In genomic region chr17:76888661-76889060, GRCh38 we compare ENCODE assay signal across 2 cellular contexts.
TF ChIP-seq lines count a peak whose summit lies in the region.

No MANE protein-coding gene starts in this region.

TF ChIP-seq in A549, 52 proteins besides CTCF, POLR2A, EP300 and RAD21 (continued from another document):
- TF ChIP-seq, protein P1, sequence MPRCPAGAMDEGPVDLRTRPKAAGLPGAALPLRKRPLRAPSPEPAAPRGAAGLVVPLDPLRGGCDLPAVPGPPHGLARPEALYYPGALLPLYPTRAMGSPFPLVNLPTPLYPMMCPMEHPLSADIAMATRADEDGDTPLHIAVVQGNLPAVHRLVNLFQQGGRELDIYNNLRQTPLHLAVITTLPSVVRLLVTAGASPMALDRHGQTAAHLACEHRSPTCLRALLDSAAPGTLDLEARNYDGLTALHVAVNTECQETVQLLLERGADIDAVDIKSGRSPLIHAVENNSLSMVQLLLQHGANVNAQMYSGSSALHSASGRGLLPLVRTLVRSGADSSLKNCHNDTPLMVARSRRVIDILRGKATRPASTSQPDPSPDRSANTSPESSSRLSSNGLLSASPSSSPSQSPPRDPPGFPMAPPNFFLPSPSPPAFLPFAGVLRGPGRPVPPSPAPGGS (IDR thresholded peaks at IDR 0.05), result no peak
- no peak for TF ChIP-seq TFCP2L1 (CRISPR knock-in tag; IDR thresholded peaks at IDR 0.05)
- TF ChIP-seq FOSL2 (IDR thresholded peaks at IDR 0.05), result no peak
- TF ChIP-seq FOSL2 (CRISPR knock-in tag; IDR thresholded peaks at IDR 0.05), result no peak
- TF ChIP-seq HES2 (IDR thresholded peaks at IDR 0.05), result no peak
- no peak for TF ChIP-seq HOXA7 (CRISPR knock-in tag; IDR thresholded peaks at IDR 0.05)
- no peak for TF ChIP-seq RCOR1 (IDR thresholded peaks at IDR 0.05; ENCODE audit: low read depth, low read length)
- TF ChIP-seq, protein P2, sequence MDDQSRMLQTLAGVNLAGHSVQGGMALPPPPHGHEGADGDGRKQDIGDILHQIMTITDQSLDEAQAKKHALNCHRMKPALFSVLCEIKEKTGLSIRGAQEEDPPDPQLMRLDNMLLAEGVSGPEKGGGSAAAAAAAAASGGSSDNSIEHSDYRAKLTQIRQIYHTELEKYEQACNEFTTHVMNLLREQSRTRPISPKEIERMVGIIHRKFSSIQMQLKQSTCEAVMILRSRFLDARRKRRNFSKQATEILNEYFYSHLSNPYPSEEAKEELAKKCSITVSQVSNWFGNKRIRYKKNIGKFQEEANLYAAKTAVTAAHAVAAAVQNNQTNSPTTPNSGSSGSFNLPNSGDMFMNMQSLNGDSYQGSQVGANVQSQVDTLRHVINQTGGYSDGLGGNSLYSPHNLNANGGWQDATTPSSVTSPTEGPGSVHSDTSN (IDR thresholded peaks at IDR 0.05), result no peak
- no peak for TF ChIP-seq MAZ (IDR thresholded peaks at IDR 0.05; ENCODE audit: borderline replicate concordance, low read depth, low read length)
- no peak for TF ChIP-seq CBX2 (IDR thresholded peaks at IDR 0.05; ENCODE audit: borderline replicate concordance, low read depth)
- no peak for TF ChIP-seq FOXS1 (CRISPR knock-in tag; IDR thresholded peaks at IDR 0.05)
- TF ChIP-seq KDM5A (IDR thresholded peaks at IDR 0.05), result no peak
- no peak for TF ChIP-seq NPAS2 (CRISPR knock-in tag; IDR thresholded peaks at IDR 0.05; ENCODE audit: borderline replicate concordance)
- no peak for TF ChIP-seq FOSB (CRISPR knock-in tag; IDR thresholded peaks at IDR 0.05)
- TF ChIP-seq RNF2 (IDR thresholded peaks at IDR 0.05; ENCODE audit: borderline replicate concordance, low read depth), result no peak
- TF ChIP-seq CHD2 (IDR thresholded peaks at IDR 0.05; ENCODE audit: low read length, partially characterized antibody), result no peak
- TF ChIP-seq RFX5 (IDR thresholded peaks at IDR 0.05), result no peak
- no peak for TF ChIP-seq ZFP36 (IDR thresholded peaks at IDR 0.05; ENCODE audit: borderline replicate concordance, partially characterized antibody)
- TF ChIP-seq CHD4 (IDR thresholded peaks at IDR 0.05; ENCODE audit: borderline replicate concordance), result no peak
TF ChIP-seq in A549: peak in this region for 0.

TF ChIP-seq in K562, 482 proteins besides CTCF, POLR2A, EP300 and RAD21:
- TF ChIP-seq CTCFL (IDR thresholded peaks at IDR 0.05; ENCODE audit: borderline replicate concordance, insufficient read depth, low read depth, low read length, poor library complexity, severe bottlenecking) (peak; percentile 24), E2F4 (CRISPR knock-in tag; IDR thresholded peaks at IDR 0.05; ENCODE audit: low read depth) (no peak), SMC3 (conservative IDR thresholded peaks at IDR 0.05; ENCODE audit: insufficient read depth, low read depth, low read length) (0 out of 2 replicates have a peak, but pooled peaks have one; percentile 10)
